21 cellular contexts compared by ENCODE assay signal in genomic region chr2:119279666-119280065, GRCh38. TPM values are rescaled to one million over a fixed set of nuclear protein-coding genes. Genes with fewer than 3 reads are reported as not detected.
DNase-seq lines count a peak whose midpoint lies in the region; ATAC-seq, FAIRE-seq and TF ChIP-seq lines count a peak whose summit lies in the region.
"Had no signal": no experiment of that assay in that cellular context is flagged by ENCODE, and none has a peak within 500 bp of the region (broad histone marks: within the 10 kb centered on the region; RNA-seq: fewer than 3 reads in every experiment).

No MANE protein-coding gene starts in this region.

- CTCF ChIA-PET in HepG2 (lab: Yijun Ruan, JAX; ENCODE audit: low intra/inter-chr PET ratio, low total read pairs): no interaction called here

- no peak overlapping the region for H3K9ac ChIP-seq in HepG2 (ENCODE audit: insufficient read depth, low read depth, low read length)

- H3K27ac ChIP-seq in HepG2 (ENCODE audit: extremely low read length, insufficient read depth, low read length) (no peak overlapping the region), right lobe of liver (no peak overlapping the region), esophagus muscularis mucosa (replicated peaks in 1 of 4) (no peak overlapping the region), psoas muscle (peak overlapping the region; percentile 12)

- H3K27me3 ChIP-seq in HepG2 (ENCODE audit: control insufficient read depth in 1 of 2, insufficient read depth in 2 of 2, low read length in 2 of 2): peaks cover 0 to 16% of the 10 kb centered on the region in 2 experiments; a peak in 3 of 5 replicates
- no peaks in the 10 kb centered on the region for H3K27me3 ChIP-seq in right lobe of liver
- H3K27me3 ChIP-seq in esophagus muscularis mucosa: no peaks in the 10 kb centered on the region
- H3K27me3 ChIP-seq in psoas muscle (ENCODE audit: insufficient read depth in 3 of 3, low read length in 2 of 3): no peaks in the 10 kb centered on the region
- H3K27me3 ChIP-seq: BE2C had no signal

- H3K79me2 ChIP-seq in HepG2 (ENCODE audit: insufficient read depth, low read length): no peaks in the 10 kb centered on the region

- DNase-seq in HepG2 (ENCODE audit: low spot score) (no peak), right lobe of liver (no peak), esophagus muscularis mucosa (ENCODE audit: extremely low spot score) (peak; percentile 64), psoas muscle (no peak), NOMO-1 treated with dmso at 0.1 percent for 144 hours (lab: John Stamatoyannopoulos, UW; ENCODE audit: unreplicated experiment) (no peak), AG20443 (ENCODE audit: low spot score) (no peak)
- DNase-seq: BE2C; C1 segment of cervical spinal cord; CD4-positive, CD25-positive, alpha-beta regulatory T cell; CD8-positive, alpha-beta memory T cell; COR-L47; DMS 273 treated with DMSO at 0.1 percent for 48 hours; DMS53; DND-41; EL; H7 had no signal

- no peaks in the 10 kb centered on the region for H3K36me3 ChIP-seq in HepG2 (replicated peaks in 1 of 2; ENCODE audit: control insufficient read depth in 1 of 2, insufficient read depth in 2 of 2, low read length in 2 of 2)
- H3K36me3 ChIP-seq in right lobe of liver: no peaks in the 10 kb centered on the region
- H3K36me3 ChIP-seq in esophagus muscularis mucosa: peaks cover 0 to 3% (median 0%) of the 10 kb centered on the region in 4 donors
- H3K36me3 ChIP-seq in psoas muscle (ENCODE audit: insufficient read depth in 1 of 2, low read depth in 1 of 2): no peaks in the 10 kb centered on the region
- H3K36me3 ChIP-seq: BE2C had no signal

- intact Hi-C loops in HepG2 (cut with micrococcal nuclease; ENCODE audit: unreplicated experiment) (no loop called here), right lobe of liver (cut with DNase I) (no loop called here), esophagus muscularis mucosa (cut with DNase I) (no loop called here), psoas muscle (cut with DNase I) (loop anchor here in 1 of 2 donors (5.0 kb wide), 1 partner anchor 47 kb away; no protein-coding TSS in a partner anchor)

- H4K20me1 ChIP-seq in HepG2 (ENCODE audit: insufficient read depth, low read length): no peaks in the 10 kb centered on the region

- no peaks in the 10 kb centered on the region for H3K9me3 ChIP-seq in HepG2 (ENCODE audit: low read length)
- no peaks in the 10 kb centered on the region for H3K9me3 ChIP-seq in right lobe of liver
- no peaks in the 10 kb centered on the region for H3K9me3 ChIP-seq in esophagus muscularis mucosa
- H3K9me3 ChIP-seq in psoas muscle: no peaks in the 10 kb centered on the region
- H3K9me3 ChIP-seq: BE2C had no signal

- H2AFZ ChIP-seq in HepG2 (ENCODE audit: low read length): no peak overlapping the region
- H2AFZ ChIP-seq: GM23338 had no signal

- H3K4me1 ChIP-seq in HepG2 (ENCODE audit: insufficient read depth, low read length): no peaks in the 10 kb centered on the region
- peaks cover 0 to 15% (median 4%) of the 10 kb centered on the region in 4 donors for H3K4me1 ChIP-seq in right lobe of liver
- H3K4me1 ChIP-seq in esophagus muscularis mucosa: peaks cover 0 to 10% (median 4%) of the 10 kb centered on the region in 4 donors
- H3K4me1 ChIP-seq in psoas muscle: peaks cover 14% of the 10 kb centered on the region
- H3K4me1 ChIP-seq: BE2C had no signal

- BruUV-seq in HepG2 (replicated peaks; lab: Mats Ljungman, UMichigan): no TSS peak

- POLR2A ChIA-PET in HepG2 (lab: Yijun Ruan, JAX): no interaction called here

- TF ChIP-seq POLR2A in HepG2 (IDR thresholded peaks at IDR 0.05; ENCODE audit: insufficient read depth in 1 of 2, low read depth in 2 of 2, low read length in 2 of 2) (no peak), right lobe of liver (IDR thresholded peaks at IDR 0.05) (no peak), esophagus muscularis mucosa (IDR thresholded peaks at IDR 0.05; ENCODE audit: low read depth) (no peak)

- ATAC-seq in HepG2 (peak; percentile 34), right lobe of liver (no peak), psoas muscle (no peak), GM21737 (IDR thresholded peaks at IDR 0.05; ENCODE audit: unreplicated experiment) (no peak)
- ATAC-seq: GM12878, GM23338, HCT116 had no signal

- TF ChIP-seq EP300 in HepG2 (IDR thresholded peaks at IDR 0.05; ENCODE audit: low read depth in 2 of 2, low read length in 2 of 2) (no peak), HepG2 (CRISPR knock-in tag; IDR thresholded peaks at IDR 0.05; ENCODE audit: borderline replicate concordance) (no peak), esophagus muscularis mucosa (IDR thresholded peaks at IDR 0.05) (no peak)

- no peak for FAIRE-seq in HepG2 (lab: Jason Lieb, UNC)
- FAIRE-seq: GM12878, GM19239 had no signal

- no peak overlapping the region for H3K4me3 ChIP-seq in HepG2 (replicated peaks in 1 of 3; ENCODE audit: insufficient read depth in 1 of 3, low read depth in 2 of 3, low read length in 3 of 3)
- no peak overlapping the region for H3K4me3 ChIP-seq in right lobe of liver
- no peak overlapping the region for H3K4me3 ChIP-seq in esophagus muscularis mucosa
- no peak overlapping the region for H3K4me3 ChIP-seq in psoas muscle
- H3K4me3 ChIP-seq: GM12878, GM23338 had no signal

- TF ChIP-seq RAD21 in HepG2 (CRISPR knock-in tag; IDR thresholded peaks at IDR 0.05): no peak

- no peak overlapping the region for H3K4me2 ChIP-seq in HepG2 (ENCODE audit: low read depth, low read length)
- H3K4me2 ChIP-seq: GM23338 had no signal

- 56% methylated on average over 6 of the region's 6 CpGs for WGBS in HepG2 (ENCODE audit: low lambda C conversion rate)
- 80% methylated on average over 5 of the region's 6 CpGs for WGBS in right lobe of liver (ENCODE audit: insufficient coverage, low coverage, low lambda C conversion rate, missing lambda C conversion rate)
- WGBS in esophagus muscularis mucosa: 83% methylated on average over 6 of the region's 6 CpGs
- 61 to 84% (median 65%) methylated on average over 6 of the region's 6 CpGs for WGBS in psoas muscle, 3 donors

- in situ Hi-C loops in HepG2 (cut with HindIII; ENCODE audit: extremely low pct_ligation_motif_present, low pct_unique_long_range_greater_than_20kb): loop anchor here (10.0 kb wide), 1 partner anchor 265 kb away; no protein-coding TSS in a partner anchor

- no peak for TF ChIP-seq CTCF in HepG2 (CRISPR knock-in tag; IDR thresholded peaks at IDR 0.05)
- TF ChIP-seq CTCF in right lobe of liver (IDR thresholded peaks at IDR 0.05): no peak
- no peak for TF ChIP-seq CTCF in esophagus muscularis mucosa (IDR thresholded peaks at IDR 0.05)
- no peak for TF ChIP-seq CTCF in psoas muscle (IDR thresholded peaks at IDR 0.05)

TF ChIP-seq in HepG2, 621 proteins besides CTCF, POLR2A, EP300 and RAD21 (continues in another document):
- TF ChIP-seq POLR2G (IDR thresholded peaks at IDR 0.05; ENCODE audit: low read depth, low read length) (no peak), NR3C1 (CRISPR knock-in tag; IDR thresholded peaks at IDR 0.05) (no peak), SMARCC2 (IDR thresholded peaks at IDR 0.05) (no peak), NCOA2 (CRISPR knock-in tag; IDR thresholded peaks at IDR 0.05) (no peak), ZIK1 (CRISPR knock-in tag; IDR thresholded peaks at IDR 0.05; ENCODE audit: borderline replicate concordance, low read depth) (no peak), RBM39 (IDR thresholded peaks at IDR 0.05; ENCODE audit: low read depth, low read length, poor library complexity, severe bottlenecking) (no peak), MEF2D (CRISPR knock-in tag; IDR thresholded peaks at IDR 0.05) (no peak), ATF7 (IDR thresholded peaks at IDR 0.05) (no peak), ATF7 (CRISPR knock-in tag; IDR thresholded peaks at IDR 0.05) (no peak)

RNA-seq across cellular contexts. Expression of gene STEAP3, which starts 56.0 kb away (rescaled TPM):
- total RNA-seq in HepG2 (2016; rRNA removed; fragmentation: Illumina TruSeq; extraction: Trizol) (12.8 and 21.1 TPM in 2 replicates), right lobe of liver (100 to 1,000 TPM; 118 to 165 (median 131) TPM), esophagus muscularis mucosa (1 to 10 TPM; 2.5 to 5.9 (median 5.2) TPM), psoas muscle (10 to 100 TPM; 12.3 to 47.4 (median 22.8) TPM)
- 1.9 and 2.5 TPM in 2 replicates for total RNA-seq in HepG2 (2016; cell fraction: cytosol; rRNA removed; fragmentation: Illumina TruSeq; extraction: Trizol; ENCODE audit: low read depth)
- total RNA-seq in HepG2 (2016; cell fraction: insoluble cytoplasmic fraction; rRNA removed; fragmentation: Illumina TruSeq; extraction: Trizol): 12.1 and 21.6 TPM in 2 replicates
- total RNA-seq in HepG2 (2016; cell fraction: membrane; rRNA removed; fragmentation: Illumina TruSeq; extraction: Trizol): 8.0 and 8.1 TPM in 2 replicates
- total RNA-seq in HepG2 (2016; cell fraction: nucleus; rRNA removed; fragmentation: Illumina TruSeq; extraction: Trizol): 23.7 and 29.0 TPM in 2 replicates
- polyA plus RNA-seq in HepG2 (2011; rRNA removed) (7.3 and 10.2 TPM in 2 replicates), psoas muscle (10 to 100 TPM in 1 of 3 donors, 1 to 10 TPM in 2; 8.6 to 15.7 (median 8.9) TPM)
- polyA plus RNA-seq in HepG2 (2011; cell fraction: cytosol; rRNA removed): 4.5 and 5.9 TPM in 2 replicates
- 20.0 and 20.1 TPM in 2 replicates for polyA plus RNA-seq in HepG2 (2011; cell fraction: nucleus; rRNA removed)
- polyA plus RNA-seq in HepG2 (2012): 7.0 and 9.7 TPM in 2 replicates
- polyA plus RNA-seq in HepG2 (2016; cell fraction: cytosol; fragmentation: Illumina TruSeq; extraction: Trizol; ENCODE audit: low read depth): 2.3 TPM in 2 replicates
- polyA plus RNA-seq in HepG2 (2016; cell fraction: insoluble cytoplasmic fraction; fragmentation: Illumina TruSeq; extraction: Trizol; ENCODE audit: low read depth): 11.0 and 14.2 TPM in 2 replicates
- 4.7 and 6.6 TPM in 2 replicates for polyA plus RNA-seq in HepG2 (2016; cell fraction: membrane; fragmentation: Illumina TruSeq; extraction: Trizol; ENCODE audit: low read depth)
- 46.6 and 48.2 TPM in 2 replicates for polyA plus RNA-seq in HepG2 (2016; cell fraction: nucleus; fragmentation: Illumina TruSeq; extraction: Trizol; ENCODE audit: insufficient read depth, low read depth)
- polyA minus RNA-seq in HepG2 (2011; rRNA and poly(A)+ RNA removed; ENCODE audit: low replicate concordance): 14.5 and 38.6 TPM in 2 replicates
- 10.7 and 11.0 TPM in 2 replicates for polyA minus RNA-seq in HepG2 (2011; cell fraction: cytosol; rRNA and poly(A)+ RNA removed)
- polyA minus RNA-seq in HepG2 (2011; cell fraction: nucleus; rRNA and poly(A)+ RNA removed): 5.8 and 7.5 TPM in 2 replicates
- total RNA-seq: CD4-positive, CD25-positive, alpha-beta regulatory T cell had no signal
- polyA plus RNA-seq: CD4-positive, CD25-positive, alpha-beta regulatory T cell had no signal
